ENCODE assay signal across 24 cellular contexts in the genomic region with DNA sequence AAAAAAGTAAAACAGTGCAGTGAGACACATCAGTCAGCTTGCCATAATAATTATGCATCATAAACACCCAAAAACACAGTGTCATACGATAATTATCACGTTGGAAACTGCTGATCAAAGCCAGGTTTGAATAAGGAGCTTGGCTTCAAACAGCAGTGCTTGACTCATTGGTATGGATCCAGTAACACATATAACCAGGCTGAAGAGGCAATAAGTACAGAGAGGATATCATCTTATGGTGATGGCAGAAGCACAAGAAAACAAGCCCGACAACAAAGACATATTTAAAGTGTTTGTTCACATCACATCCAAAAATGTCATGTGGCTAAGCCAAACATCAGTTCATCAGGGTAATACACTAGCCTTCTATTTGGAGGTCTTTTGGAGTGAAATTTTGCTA.
"Had no signal": no experiment of that assay in that cellular context is flagged by ENCODE, and none has a peak within 500 bp of the region (broad histone marks: within the 10 kb centered on the region; RNA-seq: fewer than 3 reads in every experiment).

No MANE protein-coding gene starts in this region.

- ATAC-seq: activated naive CD4-positive, alpha-beta T cell treated with anti-CD3 and anti-CD28 coated beads, Interleukin-2, amount 50 U/mL, for 72 hours; activated naive CD8-positive, alpha-beta T cell treated with anti-CD3 and anti-CD28 coated beads, Interleukin-2, amount 50 U/mL, for 24 hours; body of pancreas had no signal

- H3K36me3 Mint-ChIP-seq: activated CD4-positive, alpha-beta memory T cell treated with anti-CD3 and anti-CD28 coated beads for 36 hours; activated naive CD4-positive, alpha-beta T cell treated with anti-CD3 and anti-CD28 coated beads, Interleukin-2, amount 50 U/mL, for 72 hours had no signal

- H3K27ac Mint-ChIP-seq: activated CD4-positive, alpha-beta memory T cell treated with anti-CD3 and anti-CD28 coated beads for 36 hours; activated CD4-positive, alpha-beta T cell treated with anti-CD3 and anti-CD28 coated beads, Interleukin-2, amount 10 ng/mL, durations not matched to agents 7 days and 5 days; activated naive CD4-positive, alpha-beta T cell treated with anti-CD3 and anti-CD28 coated beads, Interleukin-2, amount 50 U/mL, for 72 hours; activated naive CD8-positive, alpha-beta T cell treated with anti-CD3 and anti-CD28 coated beads, Interleukin-2, amount 50 U/mL, for 24 hours had no signal

- H3K4me3 Mint-ChIP-seq: activated CD4-positive, alpha-beta memory T cell treated with anti-CD3 and anti-CD28 coated beads for 36 hours; activated CD4-positive, alpha-beta T cell treated with anti-CD3 and anti-CD28 coated beads, Interleukin-2, amount 10 ng/mL, durations not matched to agents 7 days and 5 days; activated naive CD8-positive, alpha-beta T cell treated with anti-CD3 and anti-CD28 coated beads, Interleukin-2, amount 50 U/mL, for 24 hours; central memory CD8-positive, alpha-beta T cell had no signal

- H3K4me3 ChIP-seq: ascending aorta, body of pancreas, Peyer's patch, SJCRH30 had no signal

- DNase-seq: activated CD4-positive, alpha-beta memory T cell treated with anti-CD3 and anti-CD28 coated beads for 36 hours; activated CD4-positive, alpha-beta T cell treated with anti-CD3 and anti-CD28 coated beads, Interleukin-2, amount 10 ng/mL, durations not matched to agents 7 days and 5 days; activated CD4-positive, CD25-positive, alpha-beta regulatory T cell; activated effector memory CD4-positive, alpha-beta T cell treated with Interleukin-2 at 50 U/mL for 16 hours; activated naive CD4-positive, alpha-beta T cell; activated naive CD8-positive, alpha-beta T cell treated with anti-CD3 and anti-CD28 coated beads, Interleukin-2, amount 50 U/mL, for 24 hours; activated T-cell treated with anti-CD3 and anti-CD28 coated beads for 4 hours; amniotic stem cell; body of pancreas; NCI-H146; NCI-H187 treated with DMSO at 0.1 percent for 48 hours; NCI-H2081 treated with DMSO at 0.1 percent for 48 hours; NCI-H2171 treated with DMSO at 0.1 percent for 48 hours; NCI-H524; NCI-H774; NK-92 treated with Interleukin-12 subunit alpha and Interleukin-12 subunit beta, amount 100 ng/mL, for 24 hours; Peyer's patch; Right ventricle myocardium superior; SJCRH30; SK-N-SH; T-helper 1 cell had no signal

- H3K4me1 Mint-ChIP-seq: activated CD4-positive, alpha-beta T cell treated with anti-CD3 and anti-CD28 coated beads, Interleukin-2, amount 10 ng/mL, durations not matched to agents 7 days and 5 days; activated naive CD8-positive, alpha-beta T cell treated with anti-CD3 and anti-CD28 coated beads, Interleukin-2, amount 50 U/mL, for 24 hours; central memory CD8-positive, alpha-beta T cell had no signal

- H3K27me3 Mint-ChIP-seq: activated CD4-positive, alpha-beta memory T cell treated with anti-CD3 and anti-CD28 coated beads for 36 hours; activated CD4-positive, alpha-beta T cell treated with anti-CD3 and anti-CD28 coated beads, Interleukin-2, amount 10 ng/mL, durations not matched to agents 7 days and 5 days; activated naive CD8-positive, alpha-beta T cell treated with anti-CD3 and anti-CD28 coated beads, Interleukin-2, amount 50 U/mL, for 24 hours; central memory CD8-positive, alpha-beta T cell had no signal
